1 cellular context compared by ENCODE assay signal in genomic region chr7:822692-823276, GRCh38.
TF ChIP-seq lines count a peak whose summit lies in the region.

No MANE protein-coding gene starts in this region.

TF ChIP-seq in HEK293T, 16 proteins besides CTCF, POLR2A, EP300 and RAD21 (continued from another document):
- TF ChIP-seq, protein P1, sequence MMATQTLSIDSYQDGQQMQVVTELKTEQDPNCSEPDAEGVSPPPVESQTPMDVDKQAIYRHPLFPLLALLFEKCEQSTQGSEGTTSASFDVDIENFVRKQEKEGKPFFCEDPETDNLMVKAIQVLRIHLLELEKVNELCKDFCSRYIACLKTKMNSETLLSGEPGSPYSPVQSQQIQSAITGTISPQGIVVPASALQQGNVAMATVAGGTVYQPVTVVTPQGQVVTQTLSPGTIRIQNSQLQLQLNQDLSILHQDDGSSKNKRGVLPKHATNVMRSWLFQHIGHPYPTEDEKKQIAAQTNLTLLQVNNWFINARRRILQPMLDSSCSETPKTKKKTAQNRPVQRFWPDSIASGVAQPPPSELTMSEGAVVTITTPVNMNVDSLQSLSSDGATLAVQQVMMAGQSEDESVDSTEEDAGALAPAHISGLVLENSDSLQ (IDR thresholded peaks at IDR 0.05), result no peak
- TF ChIP-seq SP1 (IDR thresholded peaks at IDR 0.05), result no peak
